Comparison of ENCODE assay signal across 16 cellular contexts in genomic region chr3:180229113-180229512, GRCh38.
"Had no signal": no experiment of that assay in that cellular context is flagged by ENCODE, and none has a peak within 500 bp of the region (broad histone marks: within the 10 kb centered on the region; RNA-seq: fewer than 3 reads in every experiment).

No MANE protein-coding gene starts in this region.

- H2AFZ ChIP-seq: parathyroid adenoma had no signal

- ATAC-seq: activated naive CD8-positive, alpha-beta T cell treated with anti-CD3 and anti-CD28 coated beads, Interleukin-2, amount 50 U/mL, for 24 hours; activated T-helper 17 cell treated with anti-CD3 and anti-CD28 coated beads, Interleukin-2, amount 50 U/mL, for 72 hours; gastrocnemius medialis; heart left ventricle had no signal

- H3K36me3 ChIP-seq: gastrocnemius medialis, heart left ventricle, stomach, upper lobe of left lung had no signal

- H3K9me3 ChIP-seq: gastrocnemius medialis, testis had no signal

- H3K4me3 ChIP-seq: gastrocnemius medialis, heart left ventricle, lung, stomach, testis, upper lobe of left lung had no signal

- DNase-seq: activated CD4-positive, alpha-beta T cell treated with anti-CD3 and anti-CD28 coated beads, Interleukin-2, amount 50 U/mL, for 48 hours; activated naive CD4-positive, alpha-beta T cell treated with anti-CD3 and anti-CD28 coated beads for 36 hours; activated naive CD8-positive, alpha-beta T cell treated with anti-CD3 and anti-CD28 coated beads, Interleukin-2, amount 50 U/mL, for 24 hours; aorta; gastrocnemius medialis; heart left ventricle; naive B cell; stimulated activated CD4-positive, alpha-beta T cell treated with anti-CD3 and anti-CD28 coated beads, Interleukin-12 subunit alpha, Interleukin-12 subunit beta, amount 100 ng/mL, for 4 hours; stimulated activated CD4-positive, alpha-beta T cell treated with anti-CD3 and anti-CD28 coated beads, Interleukin-2, amount 100 ng/mL, for 24 hours; stomach; testis; upper lobe of left lung had no signal

- H3K79me2 ChIP-seq: parathyroid adenoma had no signal

- H3K4me1 ChIP-seq: gastrocnemius medialis, heart left ventricle, parathyroid adenoma, stomach, testis, upper lobe of left lung had no signal

- H3K27ac ChIP-seq: gastrocnemius medialis, heart left ventricle, parathyroid adenoma, stomach, testis, upper lobe of left lung, VCaP had no signal
